Comparison of ENCODE assay signal across 40 cellular contexts in the genomic region with DNA sequence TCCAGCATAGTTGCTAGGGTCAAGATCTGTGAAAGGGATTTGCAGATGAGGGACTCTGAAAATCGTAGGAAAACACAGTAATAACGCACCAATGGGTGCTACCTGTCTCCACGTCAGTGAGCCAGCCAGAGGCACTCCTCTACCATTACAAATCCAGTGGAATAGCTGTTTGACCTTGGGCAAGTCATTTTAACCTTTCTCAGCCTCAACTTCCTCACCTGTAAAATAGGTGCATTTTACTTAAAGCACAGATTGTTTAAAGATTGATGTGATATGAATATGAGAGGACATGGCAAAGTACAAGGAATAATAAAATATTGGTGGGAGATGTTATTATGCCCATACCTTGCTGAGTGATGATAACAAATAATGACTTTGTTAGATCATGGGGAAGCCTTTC.
"Had no signal": no experiment of that assay in that cellular context is flagged by ENCODE, and none has a peak within 500 bp of the region (broad histone marks: within the 10 kb centered on the region; RNA-seq: fewer than 3 reads in every experiment).

No MANE protein-coding gene starts in this region.

- FAIRE-seq: astrocyte, bronchial epithelial cell had no signal

- H3K27ac Mint-ChIP-seq: activated naive CD4-positive, alpha-beta T cell treated with anti-CD3 and anti-CD28 coated beads for 36 hours; activated naive CD4-positive, alpha-beta T cell treated with anti-CD3 and anti-CD28 coated beads, Interleukin-2, amount 10 ng/mL, durations not matched to agents 7 days and 5 days; activated naive CD4-positive, alpha-beta T cell treated with anti-CD3 and anti-CD28 coated beads, Interleukin-2, amount 50 U/mL, for 24 hours; activated naive CD8-positive, alpha-beta T cell; activated naive CD8-positive, alpha-beta T cell treated with anti-CD3 and anti-CD28 coated beads for 36 hours; activated naive CD8-positive, alpha-beta T cell treated with anti-CD3 and anti-CD28 coated beads, Interleukin-2, amount 10 ng/mL, durations not matched to agents 7 days and 5 days; activated naive CD8-positive, alpha-beta T cell treated with anti-CD3 and anti-CD28 coated beads, Interleukin-2, amount 50 U/mL, for 24 hours; activated T-cell treated with anti-CD3 and anti-CD28 coated beads, Interleukin-2, amount 50 U/mL, for 24 hours; activated T-cell treated with anti-CD3 and anti-CD28 coated beads, Interleukin-2, amount 50 U/mL, for 72 hours; activated T-helper 1 cell treated with anti-CD3 and anti-CD28 coated beads, Interleukin-12 subunit alpha, Interleukin-12 subunit beta, Interleukin-2, Interleukin-4 antibody, amounts not matched to agents 30 ng/mL and 10 ng/mL and 1 ng/mL, durations not matched to agents 14 hours and 24 hours and 36 hours; activated T-helper 17 cell treated with anti-CD3 and anti-CD28 coated beads, Interleukin-2, amount 50 U/mL, for 72 hours; activated T-helper 2 cell treated with anti-CD3 and anti-CD28 coated beads, Interferon-gamma antibody, Interleukin-2, Interleukin-4, amounts not matched to agents 10 μg/mL and 5 μg/mL and 100 μg/mL, durations not matched to agents 14 hours and 24 hours and 36 hours had no signal

- H3K27ac ChIP-seq: adrenal gland, ascending aorta, body of pancreas, brain microvascular endothelial cell, breast epithelium, cardiac muscle cell had no signal

- H3K36me3 Mint-ChIP-seq: activated naive CD4-positive, alpha-beta T cell treated with anti-CD3 and anti-CD28 coated beads, Interleukin-2, amount 10 ng/mL, durations not matched to agents 7 days and 5 days; activated naive CD4-positive, alpha-beta T cell treated with anti-CD3 and anti-CD28 coated beads, Interleukin-2, amount 50 U/mL, for 24 hours; activated naive CD4-positive, alpha-beta T cell treated with anti-CD3 and anti-CD28 coated beads, Interleukin-2, amount 50 U/mL, for 72 hours; activated naive CD8-positive, alpha-beta T cell; activated naive CD8-positive, alpha-beta T cell treated with anti-CD3 and anti-CD28 coated beads for 36 hours; activated naive CD8-positive, alpha-beta T cell treated with anti-CD3 and anti-CD28 coated beads, Interleukin-2, amount 10 ng/mL, durations not matched to agents 7 days and 5 days had no signal

- ATAC-seq: activated naive CD4-positive, alpha-beta T cell treated with anti-CD3 and anti-CD28 coated beads, Interleukin-2, amount 50 U/mL, for 72 hours; activated naive CD8-positive, alpha-beta T cell treated with anti-CD3 and anti-CD28 coated beads, Interleukin-2, amount 50 U/mL, for 24 hours; activated T-cell treated with anti-CD3 and anti-CD28 coated beads, Interleukin-2, amount 50 U/mL, for 4 hours; activated T-cell treated with anti-CD3 and anti-CD28 coated beads, Interleukin-2, amount 50 U/mL, for 72 hours; activated T-helper 17 cell treated with anti-CD3 and anti-CD28 coated beads, Interleukin-2, amount 50 U/mL, for 72 hours; body of pancreas had no signal

- H3K27me3 ChIP-seq: adrenal gland, ascending aorta, body of pancreas, brain microvascular endothelial cell, breast epithelium, cardiac muscle cell had no signal

- DNase-seq: activated effector memory CD4-positive, alpha-beta T cell treated with anti-CD3 and anti-CD28 coated beads, Interleukin-2, amount 50 U/mL, for 16 hours; activated effector memory CD4-positive, alpha-beta T cell treated with Interleukin-2 at 50 U/mL for 16 hours; activated gamma-delta T cell; activated gamma-delta T cell treated with Interleukin-2 at 50 U/mL for 16 hours; activated naive CD4-positive, alpha-beta T cell; activated naive CD4-positive, alpha-beta T cell treated with anti-CD3 and anti-CD28 coated beads for 36 hours; activated naive CD4-positive, alpha-beta T cell treated with anti-CD3 and anti-CD28 coated beads, Interleukin-2, amount 10 ng/mL, durations not matched to agents 7 days and 5 days; activated naive CD4-positive, alpha-beta T cell treated with anti-CD3 and anti-CD28 coated beads, Interleukin-2, amount 50 U/mL, for 16 hours; activated naive CD4-positive, alpha-beta T cell treated with Interleukin-2 at 50 U/mL for 16 hours; activated naive CD8-positive, alpha-beta T cell treated with anti-CD3 and anti-CD28 coated beads for 36 hours; activated naive CD8-positive, alpha-beta T cell treated with anti-CD3 and anti-CD28 coated beads, Interleukin-2, amount 10 ng/mL, durations not matched to agents 7 days and 5 days; activated naive CD8-positive, alpha-beta T cell treated with anti-CD3 and anti-CD28 coated beads, Interleukin-2, amount 50 U/mL, for 24 hours; activated T-cell treated with anti-CD3 and anti-CD28 coated beads, Interleukin-2, amount 50 U/mL, for 1 hour; activated T-cell treated with anti-CD3 and anti-CD28 coated beads, Interleukin-2, amount 50 U/mL, for 24 hours; activated T-cell treated with anti-CD3 and anti-CD28 coated beads, Interleukin-2, amount 50 U/mL, for 4 hours; activated T-cell treated with anti-CD3 and anti-CD28 coated beads, Interleukin-2, amount 50 U/mL, for 48 hours; activated T-cell treated with anti-CD3 and anti-CD28 coated beads, Interleukin-2, amount 50 U/mL, for 72 hours; adrenal gland; amniotic stem cell; amygdala; anterior cingulate cortex; aorta; body of pancreas; brain microvascular endothelial cell; caudate nucleus; central memory CD4-positive, alpha-beta T cell; cerebellar nuclear complex had no signal

- H3K9me3 Mint-ChIP-seq: activated naive CD4-positive, alpha-beta T cell treated with anti-CD3 and anti-CD28 coated beads for 36 hours; activated naive CD4-positive, alpha-beta T cell treated with anti-CD3 and anti-CD28 coated beads, Interleukin-2, amount 10 ng/mL, durations not matched to agents 7 days and 5 days; activated naive CD4-positive, alpha-beta T cell treated with anti-CD3 and anti-CD28 coated beads, Interleukin-2, amount 50 U/mL, for 24 hours; activated naive CD8-positive, alpha-beta T cell treated with anti-CD3 and anti-CD28 coated beads for 36 hours; activated naive CD8-positive, alpha-beta T cell treated with anti-CD3 and anti-CD28 coated beads, Interleukin-2, amount 10 ng/mL, durations not matched to agents 7 days and 5 days; activated naive CD8-positive, alpha-beta T cell treated with anti-CD3 and anti-CD28 coated beads, Interleukin-2, amount 50 U/mL, for 24 hours; activated T-cell treated with anti-CD3 and anti-CD28 coated beads, Interleukin-2, amount 50 U/mL, for 24 hours; activated T-cell treated with anti-CD3 and anti-CD28 coated beads, Interleukin-2, amount 50 U/mL, for 4 hours; activated T-cell treated with anti-CD3 and anti-CD28 coated beads, Interleukin-2, amount 50 U/mL, for 72 hours; activated T-helper 1 cell treated with anti-CD3 and anti-CD28 coated beads, Interleukin-12 subunit alpha, Interleukin-12 subunit beta, Interleukin-2, Interleukin-4 antibody, amounts not matched to agents 30 ng/mL and 10 ng/mL and 1 ng/mL, durations not matched to agents 14 hours and 24 hours and 36 hours; activated T-helper 17 cell treated with anti-CD3 and anti-CD28 coated beads, Interleukin-2, amount 50 U/mL, for 72 hours; activated T-helper 2 cell treated with anti-CD3 and anti-CD28 coated beads, Interferon-gamma antibody, Interleukin-2, Interleukin-4, amounts not matched to agents 10 μg/mL and 5 μg/mL and 100 μg/mL, durations not matched to agents 14 hours and 24 hours and 36 hours; brain; central memory CD8-positive, alpha-beta T cell had no signal

- H3K9me3 ChIP-seq: adrenal gland, ascending aorta, body of pancreas, breast epithelium had no signal

- H3K36me3 ChIP-seq: adrenal gland, ascending aorta, brain microvascular endothelial cell, breast epithelium, cardiac muscle cell had no signal

- H3K27me3 Mint-ChIP-seq: activated naive CD4-positive, alpha-beta T cell treated with anti-CD3 and anti-CD28 coated beads, Interleukin-2, amount 10 ng/mL, durations not matched to agents 7 days and 5 days; activated naive CD8-positive, alpha-beta T cell treated with anti-CD3 and anti-CD28 coated beads for 36 hours; brain; central memory CD8-positive, alpha-beta T cell had no signal

- H3K4me3 Mint-ChIP-seq: activated naive CD4-positive, alpha-beta T cell treated with anti-CD3 and anti-CD28 coated beads for 36 hours; activated naive CD4-positive, alpha-beta T cell treated with anti-CD3 and anti-CD28 coated beads, Interleukin-2, amount 10 ng/mL, durations not matched to agents 7 days and 5 days; activated naive CD4-positive, alpha-beta T cell treated with anti-CD3 and anti-CD28 coated beads, Interleukin-2, amount 50 U/mL, for 24 hours; activated naive CD8-positive, alpha-beta T cell; activated naive CD8-positive, alpha-beta T cell treated with anti-CD3 and anti-CD28 coated beads for 36 hours; activated naive CD8-positive, alpha-beta T cell treated with anti-CD3 and anti-CD28 coated beads, Interleukin-2, amount 10 ng/mL, durations not matched to agents 7 days and 5 days; activated naive CD8-positive, alpha-beta T cell treated with anti-CD3 and anti-CD28 coated beads, Interleukin-2, amount 50 U/mL, for 24 hours; activated T-cell treated with anti-CD3 and anti-CD28 coated beads, Interleukin-2, amount 50 U/mL, for 24 hours; activated T-cell treated with anti-CD3 and anti-CD28 coated beads, Interleukin-2, amount 50 U/mL, for 4 hours; activated T-cell treated with anti-CD3 and anti-CD28 coated beads, Interleukin-2, amount 50 U/mL, for 72 hours; activated T-helper 1 cell treated with anti-CD3 and anti-CD28 coated beads, Interleukin-12 subunit alpha, Interleukin-12 subunit beta, Interleukin-2, Interleukin-4 antibody, amounts not matched to agents 30 ng/mL and 10 ng/mL and 1 ng/mL, durations not matched to agents 14 hours and 24 hours and 36 hours; activated T-helper 17 cell treated with anti-CD3 and anti-CD28 coated beads, Interleukin-2, amount 50 U/mL, for 72 hours; brain; central memory CD8-positive, alpha-beta T cell had no signal

- H3K4me1 Mint-ChIP-seq: activated naive CD4-positive, alpha-beta T cell treated with anti-CD3 and anti-CD28 coated beads, Interleukin-2, amount 10 ng/mL, durations not matched to agents 7 days and 5 days; activated naive CD4-positive, alpha-beta T cell treated with anti-CD3 and anti-CD28 coated beads, Interleukin-2, amount 50 U/mL, for 24 hours; activated naive CD8-positive, alpha-beta T cell treated with anti-CD3 and anti-CD28 coated beads for 36 hours; activated naive CD8-positive, alpha-beta T cell treated with anti-CD3 and anti-CD28 coated beads, Interleukin-2, amount 10 ng/mL, durations not matched to agents 7 days and 5 days; activated naive CD8-positive, alpha-beta T cell treated with anti-CD3 and anti-CD28 coated beads, Interleukin-2, amount 50 U/mL, for 24 hours; activated T-helper 17 cell treated with anti-CD3 and anti-CD28 coated beads, Interleukin-2, amount 50 U/mL, for 72 hours; central memory CD8-positive, alpha-beta T cell had no signal

- H3K4me3 ChIP-seq: adrenal gland, ascending aorta, body of pancreas, breast epithelium, cardiac muscle cell had no signal
